In genomic region chr1:26788515-26788785, GRCh38 we compare ENCODE assay signal across 1 cellular context.
TF ChIP-seq lines count a peak whose summit lies in the region.

No MANE protein-coding gene starts in this region.

TF ChIP-seq in K562, 482 proteins besides CTCF, POLR2A, EP300 and RAD21 (continues in another document):
- TF ChIP-seq RBM25 (IDR thresholded peaks at IDR 0.05; ENCODE audit: low read depth, low read length, severe bottlenecking) (peak; percentile 61), ZC3H4 (CRISPR knock-in tag; IDR thresholded peaks at IDR 0.05; ENCODE audit: borderline replicate concordance) (peak; percentile 68; the same call in 1 of the 2 replicates), SUPT5H (IDR thresholded peaks at IDR 0.05) (0 out of 2 replicates have a peak, but pooled peaks have one; percentile 1), MCM3 (IDR thresholded peaks at IDR 0.05) (no peak), HOXB6 (CRISPR knock-in tag; IDR thresholded peaks at IDR 0.05; ENCODE audit: borderline replicate concordance) (no peak), KAT7 (CRISPR knock-in tag; IDR thresholded peaks at IDR 0.05; ENCODE audit: borderline replicate concordance) (0 out of 2 replicates have a peak, but pooled peaks have one; percentile 60), ZNF398 (CRISPR knock-in tag; IDR thresholded peaks at IDR 0.05) (no peak), TEAD1 (CRISPR knock-in tag; IDR thresholded peaks at IDR 0.05) (0 out of 4 replicates have a peak, but pooled peaks of 1 of the 2 experiments have one; percentile 26), GATAD2A (IDR thresholded peaks at IDR 0.05) (0 out of 2 replicates have a peak, but pooled peaks have one; percentile 66), RBM15 (IDR thresholded peaks at IDR 0.05; ENCODE audit: insufficient read depth, low read length) (no peak), MAFK (IDR thresholded peaks at IDR 0.05; ENCODE audit: low read length) (no peak), ZNF212 (CRISPR knock-in tag; IDR thresholded peaks at IDR 0.05) (no peak), ESRRA (IDR thresholded peaks at IDR 0.05; ENCODE audit: borderline replicate concordance, low read depth) (peak; percentile 79), LCOR (CRISPR knock-in tag; IDR thresholded peaks at IDR 0.05) (peak; percentile 30; the same call in 1 of the 2 replicates), ARID1B (IDR thresholded peaks at IDR 0.05) (no peak), ZNF668 (CRISPR knock-in tag; IDR thresholded peaks at IDR 0.05) (no peak), DPF2 (IDR thresholded peaks at IDR 0.05) (no peak), GABPB2 (CRISPR knock-in tag; conservative IDR thresholded peaks at IDR 0.05) (no peak), HBP1 (CRISPR knock-in tag; IDR thresholded peaks at IDR 0.05) (no peak), SMARCA5 (IDR thresholded peaks at IDR 0.05) (0 out of 2 replicates have a peak, but pooled peaks have one; percentile 10), NR0B1 (IDR thresholded peaks at IDR 0.05; ENCODE audit: partially characterized antibody) (no peak), NR2C2 (CRISPR knock-in tag; IDR thresholded peaks at IDR 0.05) (no peak), NR2C2 (tag; IDR thresholded peaks at IDR 0.05) (no peak), TAF7 (tag; IDR thresholded peaks at IDR 0.05) (no peak), TOE1 (IDR thresholded peaks at IDR 0.05; ENCODE audit: borderline replicate concordance) (no peak), TOE1 (CRISPR knock-in tag; IDR thresholded peaks at IDR 0.05; ENCODE audit: borderline replicate concordance, low read depth) (no peak), ZNF124 (CRISPR knock-in tag; IDR thresholded peaks at IDR 0.05) (no peak), ZBTB49 (CRISPR knock-in tag; IDR thresholded peaks at IDR 0.05; ENCODE audit: borderline replicate concordance) (no peak), CBFA2T2 (conservative IDR thresholded peaks at IDR 0.05) (no peak), PHTF2 (CRISPR knock-in tag; IDR thresholded peaks at IDR 0.05) (no peak), ZNF589 (CRISPR knock-in tag; IDR thresholded peaks at IDR 0.05; ENCODE audit: low read depth) (peak; percentile 68; the same call in 1 of the 2 replicates), ATF7 (IDR thresholded peaks at IDR 0.05) (no peak), ZNF143 (CRISPR knock-in tag; IDR thresholded peaks at IDR 0.05) (0 out of 2 replicates have a peak, but pooled peaks have one; percentile 4), BCOR (IDR thresholded peaks at IDR 0.05) (peak; percentile 21; the same call in 1 of the 2 replicates), CREB1 (IDR thresholded peaks at IDR 0.05) (no peak), CREB1 (CRISPR knock-in tag; IDR thresholded peaks at IDR 0.05) (peak; percentile 56), ZNF561 (CRISPR knock-in tag; conservative IDR thresholded peaks at IDR 0.05) (no peak), PYGO2 (tag; IDR thresholded peaks at IDR 0.05) (no peak), TAF9B (IDR thresholded peaks at IDR 0.05; ENCODE audit: partially characterized antibody) (no peak), DACH1 (IDR thresholded peaks at IDR 0.05; ENCODE audit: partially characterized antibody) (no peak), ELF4 (CRISPR knock-in tag; IDR thresholded peaks at IDR 0.05) (no peak), KDM1A (IDR thresholded peaks at IDR 0.05) (peak; percentile 41 to 42; a peak in 2 of 4 replicates), DLX4 (CRISPR knock-in tag; IDR thresholded peaks at IDR 0.05) (no peak), USF1 (CRISPR knock-in tag; IDR thresholded peaks at IDR 0.05) (no peak; the same call in 1 of the 2 replicates), STAG1 (CRISPR knock-in tag; IDR thresholded peaks at IDR 0.05; ENCODE audit: borderline replicate concordance) (0 out of 2 replicates have a peak, but pooled peaks have one; percentile 1)
- TF ChIP-seq, protein P1, sequence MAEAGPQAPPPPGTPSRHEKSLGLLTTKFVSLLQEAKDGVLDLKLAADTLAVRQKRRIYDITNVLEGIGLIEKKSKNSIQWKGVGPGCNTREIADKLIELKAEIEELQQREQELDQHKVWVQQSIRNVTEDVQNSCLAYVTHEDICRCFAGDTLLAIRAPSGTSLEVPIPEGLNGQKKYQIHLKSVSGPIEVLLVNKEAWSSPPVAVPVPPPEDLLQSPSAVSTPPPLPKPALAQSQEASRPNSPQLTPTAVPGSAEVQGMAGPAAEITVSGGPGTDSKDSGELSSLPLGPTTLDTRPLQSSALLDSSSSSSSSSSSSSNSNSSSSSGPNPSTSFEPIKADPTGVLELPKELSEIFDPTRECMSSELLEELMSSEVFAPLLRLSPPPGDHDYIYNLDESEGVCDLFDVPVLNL (CRISPR knock-in tag; IDR thresholded peaks at IDR 0.05; ENCODE audit: low read depth): 0 out of 2 replicates have a peak, but pooled peaks have one; percentile 55
- TF ChIP-seq, protein P2, sequence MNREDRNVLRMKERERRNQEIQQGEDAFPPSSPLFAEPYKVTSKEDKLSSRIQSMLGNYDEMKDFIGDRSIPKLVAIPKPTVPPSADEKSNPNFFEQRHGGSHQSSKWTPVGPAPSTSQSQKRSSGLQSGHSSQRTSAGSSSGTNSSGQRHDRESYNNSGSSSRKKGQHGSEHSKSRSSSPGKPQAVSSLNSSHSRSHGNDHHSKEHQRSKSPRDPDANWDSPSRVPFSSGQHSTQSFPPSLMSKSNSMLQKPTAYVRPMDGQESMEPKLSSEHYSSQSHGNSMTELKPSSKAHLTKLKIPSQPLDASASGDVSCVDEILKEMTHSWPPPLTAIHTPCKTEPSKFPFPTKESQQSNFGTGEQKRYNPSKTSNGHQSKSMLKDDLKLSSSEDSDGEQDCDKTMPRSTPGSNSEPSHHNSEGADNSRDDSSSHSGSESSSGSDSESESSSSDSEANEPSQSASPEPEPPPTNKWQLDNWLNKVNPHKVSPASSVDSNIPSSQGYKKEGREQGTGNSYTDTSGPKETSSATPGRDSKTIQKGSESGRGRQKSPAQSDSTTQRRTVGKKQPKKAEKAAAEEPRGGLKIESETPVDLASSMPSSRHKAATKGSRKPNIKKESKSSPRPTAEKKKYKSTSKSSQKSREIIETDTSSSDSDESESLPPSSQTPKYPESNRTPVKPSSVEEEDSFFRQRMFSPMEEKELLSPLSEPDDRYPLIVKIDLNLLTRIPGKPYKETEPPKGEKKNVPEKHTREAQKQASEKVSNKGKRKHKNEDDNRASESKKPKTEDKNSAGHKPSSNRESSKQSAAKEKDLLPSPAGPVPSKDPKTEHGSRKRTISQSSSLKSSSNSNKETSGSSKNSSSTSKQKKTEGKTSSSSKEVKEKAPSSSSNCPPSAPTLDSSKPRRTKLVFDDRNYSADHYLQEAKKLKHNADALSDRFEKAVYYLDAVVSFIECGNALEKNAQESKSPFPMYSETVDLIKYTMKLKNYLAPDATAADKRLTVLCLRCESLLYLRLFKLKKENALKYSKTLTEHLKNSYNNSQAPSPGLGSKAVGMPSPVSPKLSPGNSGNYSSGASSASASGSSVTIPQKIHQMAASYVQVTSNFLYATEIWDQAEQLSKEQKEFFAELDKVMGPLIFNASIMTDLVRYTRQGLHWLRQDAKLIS (CRISPR knock-in tag; IDR thresholded peaks at IDR 0.05): peak; percentile 35; the same call in 1 of the 2 replicates
- TF ChIP-seq, protein P3, sequence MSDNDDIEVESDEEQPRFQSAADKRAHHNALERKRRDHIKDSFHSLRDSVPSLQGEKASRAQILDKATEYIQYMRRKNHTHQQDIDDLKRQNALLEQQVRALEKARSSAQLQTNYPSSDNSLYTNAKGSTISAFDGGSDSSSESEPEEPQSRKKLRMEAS (CRISPR knock-in tag; IDR thresholded peaks at IDR 0.05): 0 out of 2 replicates have a peak, but pooled peaks have one; percentile 4
- TF ChIP-seq, protein P4, sequence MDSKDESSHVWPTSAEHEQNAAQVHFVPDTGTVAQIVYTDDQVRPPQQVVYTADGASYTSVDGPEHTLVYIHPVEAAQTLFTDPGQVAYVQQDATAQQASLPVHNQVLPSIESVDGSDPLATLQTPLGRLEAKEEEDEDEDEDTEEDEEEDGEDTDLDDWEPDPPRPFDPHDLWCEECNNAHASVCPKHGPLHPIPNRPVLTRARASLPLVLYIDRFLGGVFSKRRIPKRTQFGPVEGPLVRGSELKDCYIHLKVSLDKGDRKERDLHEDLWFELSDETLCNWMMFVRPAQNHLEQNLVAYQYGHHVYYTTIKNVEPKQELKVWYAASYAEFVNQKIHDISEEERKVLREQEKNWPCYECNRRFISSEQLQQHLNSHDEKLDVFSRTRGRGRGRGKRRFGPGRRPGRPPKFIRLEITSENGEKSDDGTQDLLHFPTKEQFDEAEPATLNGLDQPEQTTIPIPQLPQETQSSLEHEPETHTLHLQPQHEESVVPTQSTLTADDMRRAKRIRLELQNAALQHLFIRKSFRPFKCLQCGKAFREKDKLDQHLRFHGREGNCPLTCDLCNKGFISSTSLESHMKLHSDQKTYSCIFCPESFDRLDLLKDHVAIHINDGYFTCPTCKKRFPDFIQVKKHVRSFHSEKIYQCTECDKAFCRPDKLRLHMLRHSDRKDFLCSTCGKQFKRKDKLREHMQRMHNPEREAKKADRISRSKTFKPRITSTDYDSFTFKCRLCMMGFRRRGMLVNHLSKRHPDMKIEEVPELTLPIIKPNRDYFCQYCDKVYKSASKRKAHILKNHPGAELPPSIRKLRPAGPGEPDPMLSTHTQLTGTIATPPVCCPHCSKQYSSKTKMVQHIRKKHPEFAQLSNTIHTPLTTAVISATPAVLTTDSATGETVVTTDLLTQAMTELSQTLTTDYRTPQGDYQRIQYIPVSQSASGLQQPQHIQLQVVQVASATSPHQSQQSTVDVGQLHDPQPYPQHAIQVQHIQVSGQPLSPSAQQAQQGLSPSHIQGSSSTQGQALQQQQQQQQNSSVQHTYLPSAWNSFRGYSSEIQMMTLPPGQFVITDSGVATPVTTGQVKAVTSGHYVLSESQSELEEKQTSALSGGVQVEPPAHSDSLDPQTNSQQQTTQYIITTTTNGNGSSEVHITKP (IDR thresholded peaks at IDR 0.05; ENCODE audit: partially characterized antibody): peak; percentile 62
- TF ChIP-seq, protein P5, sequence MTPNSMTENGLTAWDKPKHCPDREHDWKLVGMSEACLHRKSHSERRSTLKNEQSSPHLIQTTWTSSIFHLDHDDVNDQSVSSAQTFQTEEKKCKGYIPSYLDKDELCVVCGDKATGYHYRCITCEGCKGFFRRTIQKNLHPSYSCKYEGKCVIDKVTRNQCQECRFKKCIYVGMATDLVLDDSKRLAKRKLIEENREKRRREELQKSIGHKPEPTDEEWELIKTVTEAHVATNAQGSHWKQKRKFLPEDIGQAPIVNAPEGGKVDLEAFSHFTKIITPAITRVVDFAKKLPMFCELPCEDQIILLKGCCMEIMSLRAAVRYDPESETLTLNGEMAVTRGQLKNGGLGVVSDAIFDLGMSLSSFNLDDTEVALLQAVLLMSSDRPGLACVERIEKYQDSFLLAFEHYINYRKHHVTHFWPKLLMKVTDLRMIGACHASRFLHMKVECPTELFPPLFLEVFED (CRISPR knock-in tag; conservative IDR thresholded peaks at IDR 0.05): no peak
